ENCODE assay signal across 21 cellular contexts in genomic region chr5:181096721-181097382, GRCh38. TPM values are rescaled to one million over a fixed set of nuclear protein-coding genes. Genes with fewer than 3 reads are reported as not detected.
"Had no signal": no experiment of that assay in that cellular context is flagged by ENCODE, and none has a peak within 500 bp of the region (broad histone marks: within the 10 kb centered on the region; RNA-seq: fewer than 3 reads in every experiment).

No MANE protein-coding gene starts in this region.

RNA-seq across cellular contexts. Expression of gene OR2V1, which starts 34.1 kb away (rescaled TPM):
- total RNA-seq: activated B cell treated with CpG ODN at 0.5 μM for 24 hours; activated T-helper 2 cell treated with anti-CD3 and anti-CD28 coated beads, Interferon-gamma antibody, Interleukin-2, Interleukin-4, amounts not matched to agents 10 μg/mL and 5 μg/mL and 100 μg/mL, durations not matched to agents 14 hours and 24 hours and 36 hours; body of pancreas; cardiac muscle cell; colonic mucosa; dermis microvascular lymphatic vessel endothelial cell; epithelial cell of proximal tubule; hepatocyte; left cardiac atrium; left ventricle myocardium superior; lung microvascular endothelial cell; mesenteric fat pad; mucosa of descending colon; myocyte; osteoblast; posterior vena cava; spleen; subcutaneous adipose tissue; thoracic aorta; uterus had no signal
- polyA plus RNA-seq: adipose tissue, cardiac muscle cell, hepatocyte, spleen had no signal

RNA-seq across cellular contexts. Expression of gene OR2V2, which starts 50.5 kb away (rescaled TPM):
- total RNA-seq: activated B cell treated with CpG ODN at 0.5 μM for 24 hours; activated T-helper 2 cell treated with anti-CD3 and anti-CD28 coated beads, Interferon-gamma antibody, Interleukin-2, Interleukin-4, amounts not matched to agents 10 μg/mL and 5 μg/mL and 100 μg/mL, durations not matched to agents 14 hours and 24 hours and 36 hours; body of pancreas; cardiac muscle cell; colonic mucosa; dermis microvascular lymphatic vessel endothelial cell; epithelial cell of proximal tubule; hepatocyte; left cardiac atrium; left ventricle myocardium superior; lung microvascular endothelial cell; mesenteric fat pad; mucosa of descending colon; myocyte; osteoblast; posterior vena cava; spleen; subcutaneous adipose tissue; thoracic aorta; uterus had no signal
- polyA plus RNA-seq: adipose tissue, cardiac muscle cell, hepatocyte, spleen had no signal

RNA-seq across cellular contexts. Expression of gene BTNL9, which starts 56.8 kb away (rescaled TPM):
- total RNA-seq: activated T-helper 2 cell treated with anti-CD3 and anti-CD28 coated beads, Interferon-gamma antibody, Interleukin-2, Interleukin-4, amounts not matched to agents 10 μg/mL and 5 μg/mL and 100 μg/mL, durations not matched to agents 14 hours and 24 hours and 36 hours; cardiac muscle cell; epithelial cell of proximal tubule; myocyte; osteoblast had no signal
- polyA plus RNA-seq: cardiac muscle cell had no signal
